ENCODE assay signal across 14 cellular contexts in genomic region chr19:56301886-56302620, GRCh38. TPM values are rescaled to one million over a fixed set of nuclear protein-coding genes. Genes with fewer than 3 reads are reported as not detected.
A peak's percentile ranks its signal among the peaks of the same experiment; 100 is the strongest.
DNase-seq lines count a peak whose midpoint lies in the region; ATAC-seq and TF ChIP-seq lines count a peak whose summit lies in the region.
"Had no signal": no experiment of that assay in that cellular context is flagged by ENCODE, and none has a peak within 500 bp of the region (broad histone marks: within the 10 kb centered on the region; RNA-seq: fewer than 3 reads in every experiment).

No MANE protein-coding gene starts in this region.

- H3K27me3 ChIP-seq in upper lobe of right lung = no peaks in the 10 kb centered on the region
- H3K27me3 ChIP-seq: gastrocnemius medialis had no signal

- H3K4me3 ChIP-seq in upper lobe of right lung = no peak overlapping the region
- H3K4me3 ChIP-seq: gastrocnemius medialis had no signal

- no peaks in the 10 kb centered on the region for H3K9me3 Mint-ChIP-seq in activated naive CD4-positive, alpha-beta T cell treated with anti-CD3 and anti-CD28 coated beads, Interleukin-2, amount 50 U/mL, for 24 hours
- H3K9me3 Mint-ChIP-seq in activated CD4-positive, alpha-beta memory T cell treated with anti-CD3 and anti-CD28 coated beads for 36 hours = no peaks in the 10 kb centered on the region

- POLR2A ChIA-PET in activated CD4-positive, alpha-beta memory T cell treated with anti-CD3 and anti-CD28 coated beads for 36 hours (lab: Charles Lee) = no interaction called here

- CTCF ChIA-PET in activated CD4-positive, alpha-beta memory T cell treated with anti-CD3 and anti-CD28 coated beads for 36 hours (lab: Charles Lee) = no interaction called here

- H3K27me3 Mint-ChIP-seq in activated naive CD4-positive, alpha-beta T cell treated with anti-CD3 and anti-CD28 coated beads, Interleukin-2, amount 50 U/mL, for 24 hours = no peaks in the 10 kb centered on the region
- no peaks in the 10 kb centered on the region for H3K27me3 Mint-ChIP-seq in activated CD4-positive, alpha-beta memory T cell treated with anti-CD3 and anti-CD28 coated beads for 36 hours

- peak; percentile 67 for ATAC-seq in upper lobe of right lung
- ATAC-seq in GM18873 (IDR thresholded peaks at IDR 0.05; ENCODE audit: low FRiP score, unreplicated experiment) = no peak
- ATAC-seq: gastrocnemius medialis had no signal

- no peak overlapping the region for H3K4me3 Mint-ChIP-seq in activated naive CD4-positive, alpha-beta T cell treated with anti-CD3 and anti-CD28 coated beads, Interleukin-2, amount 50 U/mL, for 24 hours
- H3K4me3 Mint-ChIP-seq in activated CD4-positive, alpha-beta memory T cell treated with anti-CD3 and anti-CD28 coated beads for 36 hours = no peak overlapping the region

- intact Hi-C loops in activated CD4-positive, alpha-beta memory T cell treated with anti-CD3 and anti-CD28 coated beads for 36 hours (cut with micrococcal nuclease) = no loop called here
- intact Hi-C loops in upper lobe of right lung (cut with DNase I) = no loop called here

- peak overlapping the region; percentile 79 for H3K27ac Mint-ChIP-seq in activated naive CD4-positive, alpha-beta T cell treated with anti-CD3 and anti-CD28 coated beads, Interleukin-2, amount 50 U/mL, for 24 hours
- peak overlapping the region; percentile 42 for H3K27ac Mint-ChIP-seq in activated CD4-positive, alpha-beta memory T cell treated with anti-CD3 and anti-CD28 coated beads for 36 hours

- no peaks in the 10 kb centered on the region for H3K36me3 ChIP-seq in upper lobe of right lung

- TF ChIP-seq CTCF in upper lobe of right lung (IDR thresholded peaks at IDR 0.05) = no peak

- peaks cover 3% of the 10 kb centered on the region for H3K4me1 ChIP-seq in upper lobe of right lung
- H3K4me1 ChIP-seq: gastrocnemius medialis had no signal

- no peak for DNase-seq in activated naive CD4-positive, alpha-beta T cell treated with anti-CD3 and anti-CD28 coated beads, Interleukin-2, amount 50 U/mL, for 16 hours
- DNase-seq in activated CD4-positive, alpha-beta memory T cell treated with anti-CD3 and anti-CD28 coated beads for 36 hours = no peak
- DNase-seq in epithelial cell of prostate (ENCODE audit: low read depth, low spot score) (no peak), upper lobe of right lung (no peak), DMS153 treated with DMSO at 0.1 percent for 48 hours (lab: John Stamatoyannopoulos, UW; ENCODE audit: unreplicated experiment) (no peak), hypothalamus (lab: John Stamatoyannopoulos, UW) (no peak)
- DNase-seq: effector CD4-positive, alpha-beta T cell; gastrocnemius medialis; NCI-H345; trophoblast cell had no signal

- no peaks in the 10 kb centered on the region for H3K9me3 ChIP-seq in upper lobe of right lung
- H3K9me3 ChIP-seq: gastrocnemius medialis had no signal

- H3K4me1 Mint-ChIP-seq in activated naive CD4-positive, alpha-beta T cell treated with anti-CD3 and anti-CD28 coated beads, Interleukin-2, amount 50 U/mL, for 24 hours = peaks cover 26% of the 10 kb centered on the region
- H3K4me1 Mint-ChIP-seq in activated CD4-positive, alpha-beta memory T cell treated with anti-CD3 and anti-CD28 coated beads for 36 hours (ENCODE audit: low read depth) = peaks cover 12% of the 10 kb centered on the region

- H3K27ac ChIP-seq in epithelial cell of prostate (peak overlapping the region; percentile 19), upper lobe of right lung (peak overlapping the region; percentile 42)
- H3K27ac ChIP-seq: gastrocnemius medialis had no signal

- peaks cover 31% of the 10 kb centered on the region for H3K36me3 Mint-ChIP-seq in activated naive CD4-positive, alpha-beta T cell treated with anti-CD3 and anti-CD28 coated beads, Interleukin-2, amount 50 U/mL, for 24 hours
- H3K36me3 Mint-ChIP-seq in activated CD4-positive, alpha-beta memory T cell treated with anti-CD3 and anti-CD28 coated beads for 36 hours = peaks cover 21% of the 10 kb centered on the region

RNA-seq across cellular contexts. Expression of gene ZSCAN5A, which starts 12.6 kb away (rescaled TPM):
- 1 to 10 TPM; 4.5 to 5.2 TPM for total RNA-seq in activated CD4-positive, alpha-beta memory T cell treated with anti-CD3 and anti-CD28 coated beads for 36 hours
- total RNA-seq in upper lobe of right lung = 14.8 TPM

RNA-seq across cellular contexts. Expression of gene EDDM13, which starts 29.5 kb away (rescaled TPM):
- not detected for total RNA-seq in activated CD4-positive, alpha-beta memory T cell treated with anti-CD3 and anti-CD28 coated beads for 36 hours
- total RNA-seq in upper lobe of right lung = 1.1 TPM
- total RNA-seq: astrocyte, gastrocnemius medialis, PC-3 had no signal
